24 cellular contexts compared by ENCODE assay signal in the genomic region with DNA sequence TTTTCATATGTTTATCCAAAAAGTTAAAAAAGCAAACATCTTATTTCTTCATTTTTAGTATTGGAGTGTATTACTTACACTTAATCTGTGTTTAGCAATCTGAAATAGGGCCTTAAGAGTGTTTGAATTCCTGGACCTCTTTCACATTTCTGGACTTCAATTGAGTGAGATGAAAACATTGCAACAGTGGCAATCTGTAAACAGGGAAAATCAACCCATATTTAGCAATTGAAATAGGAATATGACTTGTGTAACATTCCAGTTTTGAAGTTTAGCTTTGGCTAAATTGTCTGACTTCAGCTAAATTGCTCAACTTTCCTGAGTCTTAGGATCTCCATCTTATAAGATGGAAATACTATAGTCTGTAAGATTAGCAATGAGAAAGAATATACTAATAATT. TPM values are rescaled to one million over a fixed set of nuclear protein-coding genes. Genes with fewer than 3 reads are reported as not detected.
DNase-seq lines count a peak whose midpoint lies in the region; ATAC-seq, FAIRE-seq and TF ChIP-seq lines count a peak whose summit lies in the region.
"Had no signal": no experiment of that assay in that cellular context is flagged by ENCODE, and none has a peak within 500 bp of the region (broad histone marks: within the 10 kb centered on the region; RNA-seq: fewer than 3 reads in every experiment).

No MANE protein-coding gene starts in this region.

- H3K9me2 ChIP-seq in OCI-LY7 (ENCODE audit: insufficient read depth, low read length): no peaks in the 10 kb centered on the region

- BruUV-seq in OCI-LY7 (replicated peaks; lab: Mats Ljungman, UMichigan): no TSS peak

- CTCF ChIA-PET in OCI-LY7 (lab: Charles Lee; ENCODE audit: unreplicated experiment): no interaction called here

- H3K9me3 ChIP-seq in adipocyte (ENCODE audit: control insufficient read depth, low read length): peaks cover 5% of the 10 kb centered on the region
- H3K9me3 ChIP-seq in pancreas: no peaks in the 10 kb centered on the region
- no peaks in the 10 kb centered on the region for H3K9me3 ChIP-seq in OCI-LY7 (ENCODE audit: low read length)
- H3K9me3 ChIP-seq: Caco-2 had no signal

- no peak for TF ChIP-seq CTCF in pancreas (IDR thresholded peaks at IDR 0.05)
- TF ChIP-seq CTCF in OCI-LY7 (conservative IDR thresholded peaks at IDR 0.05; ENCODE audit: low read length): no peak

- DNase-seq in adipocyte (ENCODE audit: low read depth): peak; percentile 70
- peak; percentile 73 for DNase-seq in fibroblast of gingiva (ENCODE audit: low read depth)
- DNase-seq in pancreas: no peak
- DNase-seq in OCI-LY7 (ENCODE audit: low spot score): no peak
- DNase-seq in NOMO-1 (lab: John Stamatoyannopoulos, UW; ENCODE audit: unreplicated experiment in 2 of 2): no peak
- DNase-seq in GOT3 (lab: John Stamatoyannopoulos, UW): no peak
- DNase-seq: Caco-2; CD4-positive, alpha-beta memory T cell; DMS 273 treated with DMSO at 0.1 percent for 48 hours; DND-41; H7; MM.1S; NCI-H1048; NCI-H1436; NCI-H187 treated with DMSO at 0.1 percent for 48 hours; NCI-H2107; NCI-H446 treated with DMSO at 0.1 percent for 48 hours; NCI-H526 treated with DMSO at 0.1 percent for 48 hours; PC-9; RPMI8226; SHP77 had no signal

- no peaks in the 10 kb centered on the region for H3K27me3 ChIP-seq in adipocyte (replicated peaks; ENCODE audit: control insufficient read depth, insufficient read depth, low read length)
- no peaks in the 10 kb centered on the region for H3K27me3 ChIP-seq in pancreas

- ATAC-seq in pancreas (no peak), GM21717 (IDR thresholded peaks at IDR 0.05; ENCODE audit: unreplicated experiment) (no peak)

- H2AFZ ChIP-seq in OCI-LY7 (ENCODE audit: low read length): no peak overlapping the region
- H2AFZ ChIP-seq: PC-9 had no signal

- POLR2A ChIA-PET in OCI-LY7 (lab: Charles Lee): no interaction called here

- intact Hi-C loops in pancreas (cut with DNase I): no loop called here
- intact Hi-C loops in OCI-LY7 (cut with micrococcal nuclease; ENCODE audit: unreplicated experiment): no loop called here

- no peak overlapping the region for H3K4me2 ChIP-seq in OCI-LY7 (ENCODE audit: low read length)
- H3K4me2 ChIP-seq: BLaER1, PC-9 had no signal

- H3K79me2 ChIP-seq in OCI-LY7 (ENCODE audit: insufficient read depth, low read depth, low read length): no peaks in the 10 kb centered on the region

- H4K20me1 ChIP-seq in OCI-LY7 (ENCODE audit: insufficient read depth, low read length): no peaks in the 10 kb centered on the region
- H4K20me1 ChIP-seq: BLaER1 had no signal

- H3K36me3 ChIP-seq in adipocyte (ENCODE audit: control insufficient read depth, insufficient read depth, low read length, severe bottlenecking): no peaks in the 10 kb centered on the region
- H3K36me3 ChIP-seq in pancreas: no peaks in the 10 kb centered on the region
- no peaks in the 10 kb centered on the region for H3K36me3 ChIP-seq in OCI-LY7 (ENCODE audit: insufficient read depth, low read length)
- H3K36me3 ChIP-seq: BLaER1 had no signal

- no peak overlapping the region for H3K4me3 ChIP-seq in adipocyte (ENCODE audit: low read length)
- no peak overlapping the region for H3K4me3 ChIP-seq in pancreas
- no peak overlapping the region for H3K4me3 ChIP-seq in OCI-LY7 (ENCODE audit: low read depth, low read length, poor library complexity, severe bottlenecking)
- H3K4me3 ChIP-seq: BLaER1, PC-9 had no signal

- peak; percentile 29 for FAIRE-seq in pancreas (lab: Jason Lieb, UNC)
- FAIRE-seq: GM18507 had no signal

- peak overlapping the region; percentile 38 for H3K9ac ChIP-seq in adipocyte (ENCODE audit: low read length)
- H3K9ac ChIP-seq: BLaER1 had no signal

- peaks cover 27% of the 10 kb centered on the region for H3K4me1 ChIP-seq in adipocyte (ENCODE audit: control insufficient read depth, insufficient read depth, low read length)
- no peaks in the 10 kb centered on the region for H3K4me1 ChIP-seq in pancreas
- no peaks in the 10 kb centered on the region for H3K4me1 ChIP-seq in OCI-LY7 (ENCODE audit: insufficient read depth, low read length, poor library complexity, severe bottlenecking)
- H3K4me1 ChIP-seq: Caco-2 had no signal

- H3K27ac ChIP-seq in pancreas: no peak overlapping the region
- no peak overlapping the region for H3K27ac ChIP-seq in OCI-LY7 (ENCODE audit: low read depth, low read length, poor library complexity, severe bottlenecking)
- H3K27ac ChIP-seq: BLaER1, PC-9 had no signal

RNA-seq across cellular contexts. Expression of a gene that starts 34.6 kb away (rescaled TPM):
- total RNA-seq in pancreas (10 to 100 TPM in 3 of 6 donors, 1 to 10 TPM in 3; 6.2 to 22.0 (median 10.4) TPM), OCI-LY7 (2022) (1.4 and 2.2 TPM in 2 replicates)
- polyA plus RNA-seq in pancreas: 10 to 100 TPM; 25.3 to 31.6 TPM
- 0.21 TPM in 1 of 2 replicates, not detected in the other for total RNA-seq in OCI-LY7 (2014; rRNA removed; shearing (Covaris generic))

Comparison
In these comparisons a context has a peak if more than half of its experiments do, and no peak if none do; other contexts are left out.
1. DNase-seq: peak in adipocyte (single experiment) and fibroblast of gingiva (single experiment); none in pancreas (0 of 6), OCI-LY7 (single experiment), NOMO-1 (0 of 2) and GOT3 (single experiment).